In the genomic region with DNA sequence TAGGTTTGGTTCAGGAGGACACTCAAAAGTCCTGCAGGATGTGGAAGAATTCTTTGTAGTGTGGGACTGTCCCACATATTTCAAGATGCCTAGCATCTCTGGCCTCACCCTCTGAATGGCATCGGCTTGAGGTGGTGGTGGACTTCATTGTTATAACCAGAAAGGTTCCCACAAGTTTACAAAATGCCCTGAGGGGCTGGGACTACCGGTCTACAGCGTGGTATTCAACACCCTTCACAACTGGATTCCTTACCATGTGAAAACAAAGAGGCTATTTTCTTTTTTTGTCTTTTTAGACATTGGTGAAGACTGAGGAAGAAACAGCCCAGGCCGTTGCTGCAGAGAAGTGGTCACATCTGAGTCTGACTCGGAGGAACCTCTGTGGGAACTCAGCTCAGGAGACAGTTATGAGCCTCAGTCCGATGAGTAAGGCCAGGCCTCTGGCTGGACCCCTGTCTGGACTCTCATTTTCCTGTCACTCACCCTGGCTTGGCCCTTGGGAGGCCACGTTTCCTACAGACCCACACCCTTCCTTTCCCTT, we compare ENCODE assay signal across 29 cellular contexts. TPM values are rescaled to one million over a fixed set of nuclear protein-coding genes. Genes with fewer than 3 reads are reported as not detected.
"Had no signal": no experiment of that assay in that cellular context is flagged by ENCODE, and none has a peak within 500 bp of the region (broad histone marks: within the 10 kb centered on the region; RNA-seq: fewer than 3 reads in every experiment).

No MANE protein-coding gene starts in this region.

- H3K4me1 ChIP-seq: ascending aorta, gastrocnemius medialis, heart right ventricle had no signal

- H3K9me3 ChIP-seq: ascending aorta, gastrocnemius medialis, heart right ventricle had no signal

- FAIRE-seq: bronchial epithelial cell had no signal

- DNase-seq: activated CD4-positive, alpha-beta memory T cell treated with anti-CD3 and anti-CD28 coated beads, Interleukin-2, amount 10 ng/mL, durations not matched to agents 7 days and 5 days; activated CD4-positive, alpha-beta T cell treated with anti-CD3 and anti-CD28 coated beads for 1 hour; activated CD4-positive, alpha-beta T cell treated with anti-CD3 and anti-CD28 coated beads for 4 hours; activated CD4-positive, alpha-beta T cell treated with anti-CD3 and anti-CD28 coated beads, Interleukin-2, amount 10 ng/mL, durations not matched to agents 7 days and 5 days; activated CD4-positive, alpha-beta T cell treated with anti-CD3 and anti-CD28 coated beads, Interleukin-2, amount 50 U/mL, for 4 hours; activated CD4-positive, CD25-positive, alpha-beta regulatory T cell; activated CD8-positive, alpha-beta memory T cell treated with anti-CD3 and anti-CD28 coated beads, Interleukin-2, amount 50 U/mL, for 48 hours; activated gamma-delta T cell; activated naive CD4-positive, alpha-beta T cell; activated naive CD4-positive, alpha-beta T cell treated with anti-CD3 and anti-CD28 coated beads, Interleukin-2, amount 10 ng/mL, durations not matched to agents 7 days and 5 days; activated naive CD8-positive, alpha-beta T cell treated with anti-CD3 and anti-CD28 coated beads, Interleukin-2, amount 10 ng/mL, durations not matched to agents 7 days and 5 days; activated T-cell treated with anti-CD3 and anti-CD28 coated beads for 4 hours; activated T-cell treated with anti-CD3 and anti-CD28 coated beads, Interleukin-2, amount 50 U/mL, for 24 hours; activated T-cell treated with anti-CD3 and anti-CD28 coated beads, Interleukin-2, amount 50 U/mL, for 72 hours; brain microvascular endothelial cell; dorsolateral prefrontal cortex; effector memory CD4-positive, alpha-beta T cell; endodermal cell; foreskin fibroblast; gastrocnemius medialis; glutamatergic neuron; heart right ventricle; T-helper 1 cell; T-helper 17 cell had no signal

- ATAC-seq: activated naive CD4-positive, alpha-beta T cell treated with anti-CD3 and anti-CD28 coated beads, Interleukin-2, amount 50 U/mL, for 72 hours; activated T-cell treated with anti-CD3 and anti-CD28 coated beads, Interleukin-2, amount 50 U/mL, for 72 hours; esophagus mucosa; gastrocnemius medialis; heart right ventricle; T-helper 17 cell had no signal

- H3K27me3 ChIP-seq: ascending aorta, brain microvascular endothelial cell, dorsolateral prefrontal cortex, gastrocnemius medialis, heart right ventricle had no signal

- H3K27ac ChIP-seq: ascending aorta, brain microvascular endothelial cell, coronary artery, dorsolateral prefrontal cortex, gastrocnemius medialis, heart right ventricle had no signal

- H3K4me3 ChIP-seq: ascending aorta, coronary artery, dorsolateral prefrontal cortex, gastrocnemius medialis, heart right ventricle had no signal

RNA-seq across cellular contexts. Expression of a gene that starts 37.5 kb away (rescaled TPM):
- total RNA-seq: activated CD4-positive, alpha-beta memory T cell treated with anti-CD3 and anti-CD28 coated beads, Interleukin-2, amount 10 ng/mL, durations not matched to agents 7 days and 5 days; activated naive CD4-positive, alpha-beta T cell treated with anti-CD3 and anti-CD28 coated beads, Interleukin-2, amount 50 U/mL, for 72 hours; activated naive CD8-positive, alpha-beta T cell treated with anti-CD3 and anti-CD28 coated beads, Interleukin-2, amount 10 ng/mL, durations not matched to agents 7 days and 5 days; ascending aorta; T-helper 17 cell had no signal
